Comparison of ENCODE assay signal across 8 cellular contexts in the genomic region with DNA sequence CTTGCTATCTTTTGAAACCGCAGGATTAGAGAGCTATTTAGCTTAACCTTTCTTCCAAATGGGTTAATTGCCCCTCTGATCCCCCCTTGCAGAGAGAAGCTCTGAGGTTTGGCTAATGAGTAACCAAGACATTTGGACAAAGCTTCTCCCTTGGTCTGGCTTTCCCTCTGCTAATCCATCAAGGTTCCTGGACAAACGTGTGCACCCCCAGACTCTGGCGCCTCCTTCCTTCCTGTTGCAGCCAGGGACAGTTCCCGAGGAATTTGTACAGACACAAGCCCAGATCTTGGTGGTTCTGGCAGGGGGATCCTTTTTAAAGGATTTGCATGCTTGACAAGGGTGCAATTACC. TPM values are rescaled to one million over a fixed set of nuclear protein-coding genes. Genes with fewer than 3 reads are reported as not detected.
DNase-seq lines count a peak whose midpoint lies in the region; ATAC-seq and TF ChIP-seq lines count a peak whose summit lies in the region.

No MANE protein-coding gene starts in this region.

- H3K9me3 ChIP-seq in BE2C: no peaks in the 10 kb centered on the region

- DNase-seq in BE2C (no peak), NCI-H69 (lab: John Stamatoyannopoulos, UW) (peak; percentile 20), epithelial cell of prostate (ENCODE audit: low read depth, low spot score) (no peak), NCI-H1417 treated with DMSO at 0.1 percent for 48 hours (lab: John Stamatoyannopoulos, UW) (no peak)
- DNase-seq in activated effector memory CD4-positive, alpha-beta T cell treated with Interleukin-2 at 50 U/mL for 16 hours: no peak

- peak overlapping the region; percentile 87 for H3K27ac ChIP-seq in epithelial cell of prostate

- no peaks in the 10 kb centered on the region for H3K36me3 Mint-ChIP-seq in nephron (ENCODE audit: low read depth)

- H3K27me3 Mint-ChIP-seq in nephron (ENCODE audit: low read depth): peaks cover 19% of the 10 kb centered on the region

- H3K27ac Mint-ChIP-seq in nephron: peak overlapping the region; percentile 24 to 92 (median 60)

- H3K27me3 ChIP-seq in BE2C: no peaks in the 10 kb centered on the region; the same call in 1 of the 2 replicates

- TF ChIP-seq CTCF in BE2C (IDR thresholded peaks at IDR 0.05; ENCODE audit: low read depth, low read length): no peak
- TF ChIP-seq CTCF in nephron (IDR thresholded peaks at IDR 0.05; ENCODE audit: unreplicated experiment in 3 of 3): no peak

- no peaks in the 10 kb centered on the region; the same call in 1 of the 2 replicates for H3K4me1 ChIP-seq in BE2C

- H3K4me3 ChIP-seq in BE2C (ENCODE audit: low read depth, low read length): peak overlapping the region; percentile 92

- peak overlapping the region; percentile 78 to 84 (median 84) for H3K4me3 Mint-ChIP-seq in nephron

- no peaks in the 10 kb centered on the region for H3K9me3 Mint-ChIP-seq in nephron

- no peaks in the 10 kb centered on the region for H3K36me3 ChIP-seq in BE2C

- peaks cover 22% of the 10 kb centered on the region for H3K4me1 Mint-ChIP-seq in nephron

- ATAC-seq in GM21367 (IDR thresholded peaks at IDR 0.05; ENCODE audit: unreplicated experiment) (no peak), GM18858 (IDR thresholded peaks at IDR 0.05; ENCODE audit: unreplicated experiment) (no peak)

RNA-seq across cellular contexts. Expression of a gene that starts 1.6 kb away (rescaled TPM):
- 4.3 TPM for polyA plus RNA-seq in BE2C (2012; ENCODE audit: insufficient read depth, insufficient read length, low read depth)

RNA-seq across cellular contexts. Expression of a gene that starts 7.6 kb away (rescaled TPM):
- not detected for polyA plus RNA-seq in BE2C (2012; ENCODE audit: insufficient read depth, insufficient read length, low read depth)
